9 cellular contexts compared by ENCODE assay signal in genomic region chr5:170297589-170298462, GRCh38. TPM values are rescaled to one million over a fixed set of nuclear protein-coding genes. Genes with fewer than 3 reads are reported as not detected.
DNase-seq lines count a peak whose midpoint lies in the region; ATAC-seq and FAIRE-seq lines count a peak whose summit lies in the region.
"Had no signal": no experiment of that assay in that cellular context is flagged by ENCODE, and none has a peak within 500 bp of the region (broad histone marks: within the 10 kb centered on the region; RNA-seq: fewer than 3 reads in every experiment).

LCP2 (minus strand) TSS chr5:170297777; CDS start chr5:170297611, 166 bp downstream.

- H3K27me3 Mint-ChIP-seq in activated naive CD8-positive, alpha-beta T cell treated with anti-CD3 and anti-CD28 coated beads, Interleukin-2, amount 50 U/mL, for 24 hours: no peaks in the 10 kb centered on the region
- H3K27me3 Mint-ChIP-seq in naive thymus-derived CD4-positive, alpha-beta T cell: no peaks in the 10 kb centered on the region

- peak; percentile 44 for ATAC-seq in GM18498 (IDR thresholded peaks at IDR 0.05; ENCODE audit: unreplicated experiment)
- ATAC-seq in GM21825 (IDR thresholded peaks at IDR 0.05; ENCODE audit: unreplicated experiment): peak; percentile 47
- ATAC-seq in activated naive CD8-positive, alpha-beta T cell treated with anti-CD3 and anti-CD28 coated beads, Interleukin-2, amount 50 U/mL, for 24 hours: peak; percentile 88
- ATAC-seq in naive thymus-derived CD4-positive, alpha-beta T cell: peak; percentile 65

- CTCF ChIA-PET in naive thymus-derived CD4-positive, alpha-beta T cell (lab: Charles Lee): interaction anchor here (0.6 to 18.6 kb wide), 12 partner anchors 8 to 75 kb away, joined by 3 to 430 read pairs (median 4); no protein-coding TSS in a partner anchor

- H3K27me3 ChIP-seq in naive thymus-derived CD4-positive, alpha-beta T cell (ENCODE audit: control insufficient read depth in 2 of 2, insufficient read depth in 2 of 2, low read length in 2 of 2): no peaks in the 10 kb centered on the region

- POLR2A ChIA-PET in naive thymus-derived CD4-positive, alpha-beta T cell (lab: Charles Lee): interaction anchor here (0.6 to 39.5 kb wide), 10 partner anchors 8 to 1902 kb away, joined by 3 to 1119 read pairs (median 30); partner anchors contain the start of gene LCP2

- H3K4me1 ChIP-seq in naive thymus-derived CD4-positive, alpha-beta T cell (ENCODE audit: control insufficient read depth in 2 of 2, insufficient read depth in 2 of 2, low read length in 2 of 2): peaks cover 56% of the 10 kb centered on the region in 2 donors

- H3K27ac ChIP-seq in naive thymus-derived CD4-positive, alpha-beta T cell (ENCODE audit: low read depth, low read length): peak within 1 kb of the TSS; percentile 88

- peak within 1 kb of the TSS; percentile 99 for H3K4me3 Mint-ChIP-seq in activated naive CD8-positive, alpha-beta T cell treated with anti-CD3 and anti-CD28 coated beads, Interleukin-2, amount 50 U/mL, for 24 hours
- peak within 1 kb of the TSS; percentile 92 to 100 (median 98) for H3K4me3 Mint-ChIP-seq in naive thymus-derived CD4-positive, alpha-beta T cell

- peaks cover 79% of the 10 kb centered on the region for H3K4me1 Mint-ChIP-seq in activated naive CD8-positive, alpha-beta T cell treated with anti-CD3 and anti-CD28 coated beads, Interleukin-2, amount 50 U/mL, for 24 hours
- H3K4me1 Mint-ChIP-seq in naive thymus-derived CD4-positive, alpha-beta T cell: peaks cover 50 to 72% (median 68%) of the 10 kb centered on the region in 7 donors

- peak within 1 kb of the TSS; percentile 92 for H3K4me3 ChIP-seq in naive thymus-derived CD4-positive, alpha-beta T cell (ENCODE audit: low read length)

- DNase-seq in NOMO-1 (lab: John Stamatoyannopoulos, UW; ENCODE audit: unreplicated experiment in 2 of 2): peak; percentile 65 to 69
- no peak for DNase-seq in activated naive CD8-positive, alpha-beta T cell treated with anti-CD3 and anti-CD28 coated beads, Interleukin-2, amount 50 U/mL, for 24 hours
- peak in 8 of 9 donors; percentile 47 to 66 (median 54) for DNase-seq in naive thymus-derived CD4-positive, alpha-beta T cell
- DNase-seq in DMS153 (lab: John Stamatoyannopoulos, UW): no peak
- no peak for DNase-seq in urothelium cell line (ENCODE audit: low spot score)
- DNase-seq in HuH-7 (ENCODE audit: low spot score): no peak

- H3K9me3 ChIP-seq in naive thymus-derived CD4-positive, alpha-beta T cell (ENCODE audit: control insufficient read depth in 2 of 3, low read length in 3 of 3): no peaks in the 10 kb centered on the region

- H3K36me3 ChIP-seq in naive thymus-derived CD4-positive, alpha-beta T cell (ENCODE audit: control insufficient read depth in 2 of 3, insufficient read depth in 3 of 3, low read length in 3 of 3): peaks cover 3 to 27% (median 9%) of the 10 kb centered on the region in 3 experiments

- peak within 1 kb of the TSS; percentile 94 for H3K27ac Mint-ChIP-seq in activated naive CD8-positive, alpha-beta T cell treated with anti-CD3 and anti-CD28 coated beads, Interleukin-2, amount 50 U/mL, for 24 hours
- H3K27ac Mint-ChIP-seq in naive thymus-derived CD4-positive, alpha-beta T cell: peak within 1 kb of the TSS; percentile 93 to 98 (median 95)

- FAIRE-seq in urothelium cell line (lab: Jason Lieb, UNC): no peak
- FAIRE-seq: colon had no signal

- intact Hi-C loops in naive thymus-derived CD4-positive, alpha-beta T cell (cut with micrococcal nuclease): loop anchor here (1.0 to 2.0 kb wide), 8 partner anchors 11 to 71 kb away; no protein-coding TSS in a partner anchor

- no peaks in the 10 kb centered on the region for H3K9me3 Mint-ChIP-seq in activated naive CD8-positive, alpha-beta T cell treated with anti-CD3 and anti-CD28 coated beads, Interleukin-2, amount 50 U/mL, for 24 hours
- H3K9me3 Mint-ChIP-seq in naive thymus-derived CD4-positive, alpha-beta T cell: peaks cover 0 to 2% (median 0%) of the 10 kb centered on the region in 11 donors

- H3K36me3 Mint-ChIP-seq in activated naive CD8-positive, alpha-beta T cell treated with anti-CD3 and anti-CD28 coated beads, Interleukin-2, amount 50 U/mL, for 24 hours (ENCODE audit: low read depth): peaks cover 37% of the 10 kb centered on the region
- peaks cover 33 to 48% (median 45%) of the 10 kb centered on the region in 5 donors for H3K36me3 Mint-ChIP-seq in naive thymus-derived CD4-positive, alpha-beta T cell

RNA-seq across cellular contexts. Expression of gene LCP2, which starts in this region (rescaled TPM):
- total RNA-seq in naive thymus-derived CD4-positive, alpha-beta T cell: 100 to 1,000 TPM; 291 to 414 (median 306) TPM
- polyA plus RNA-seq in naive thymus-derived CD4-positive, alpha-beta T cell: 100 to 1,000 TPM; 189 to 295 TPM

Comparison
In these comparisons a context has a peak if more than half of its experiments do, and no peak if none do; other contexts are left out.
1. DNase-seq: peak in NOMO-1 (2 of 2) and naive thymus-derived CD4-positive, alpha-beta T cell (8 of 9); none in activated naive CD8-positive, alpha-beta T cell treated with anti-CD3 and anti-CD28 coated beads, Interleukin-2, amount 50 U/mL, for 24 hours (single experiment), DMS153 (single experiment), urothelium cell line (single experiment) and HuH-7 (single experiment).
2. Peak in every context shown above with its lines, with median percentiles within 50 percentile points of each other: ATAC-seq.